Comparison of ENCODE assay signal across 13 cellular contexts in genomic region chr4:105135746-105136145, GRCh38. TPM values are rescaled to one million over a fixed set of nuclear protein-coding genes. Genes with fewer than 3 reads are reported as not detected.
DNase-seq lines count a peak whose midpoint lies in the region; ATAC-seq and TF ChIP-seq lines count a peak whose summit lies in the region.
"Had no signal": no experiment of that assay in that cellular context is flagged by ENCODE, and none has a peak within 500 bp of the region (broad histone marks: within the 10 kb centered on the region; RNA-seq: fewer than 3 reads in every experiment).

No MANE protein-coding gene starts in this region.

- DNase-seq in GF-D8 (lab: John Stamatoyannopoulos, UW) (peak; percentile 35), NOMO-1 (lab: John Stamatoyannopoulos, UW; ENCODE audit: unreplicated experiment in 2 of 2) (peak; percentile 48 to 82), fibroblast of pulmonary artery (ENCODE audit: low read depth) (peak; percentile 62), OCI-LY7 (ENCODE audit: low spot score) (no peak), hippocampal formation (lab: John Stamatoyannopoulos, UW) (no peak), endothelial cell (ENCODE audit: low spot score) (no peak)
- DNase-seq: activated naive CD8-positive, alpha-beta T cell treated with anti-CD3 and anti-CD28 coated beads for 36 hours; lower lobe of right lung; NCI-H1092 treated with DMSO at 0.1 percent for 48 hours had no signal

- H3K4me1 Mint-ChIP-seq in endothelial cell (ENCODE audit: unreplicated experiment): peaks cover 3% of the 10 kb centered on the region

- no peak overlapping the region for H3K4me3 Mint-ChIP-seq in endothelial cell (ENCODE audit: unreplicated experiment)
- H3K4me3 Mint-ChIP-seq: activated naive CD8-positive, alpha-beta T cell treated with anti-CD3 and anti-CD28 coated beads for 36 hours had no signal

- ATAC-seq in GM21825 (IDR thresholded peaks at IDR 0.05; ENCODE audit: unreplicated experiment) (peak; percentile 62), HG03045 (IDR thresholded peaks at IDR 0.05; ENCODE audit: unreplicated experiment) (no peak)
- ATAC-seq: lower lobe of right lung had no signal

- TF ChIP-seq CTCF in fibroblast of pulmonary artery (IDR thresholded peaks at IDR 0.05; ENCODE audit: low read length, missing control alignments) (no peak), OCI-LY7 (conservative IDR thresholded peaks at IDR 0.05; ENCODE audit: low read length) (no peak), endothelial cell (IDR thresholded peaks at IDR 0.05; ENCODE audit: unreplicated experiment) (no peak)

- no peaks in the 10 kb centered on the region for H3K79me2 ChIP-seq in OCI-LY7 (ENCODE audit: insufficient read depth, low read depth, low read length)

- intact Hi-C loops in OCI-LY7 (cut with micrococcal nuclease; ENCODE audit: unreplicated experiment): no loop called here

- H3K4me3 ChIP-seq in fibroblast of pulmonary artery (replicated peaks; ENCODE audit: low read depth, low read length) (no peak overlapping the region), OCI-LY7 (ENCODE audit: low read depth, low read length, poor library complexity, severe bottlenecking) (no peak overlapping the region)
- H3K4me3 ChIP-seq: esophagus muscularis mucosa, lower lobe of right lung had no signal

- CTCF ChIA-PET in OCI-LY7 (lab: Charles Lee; ENCODE audit: unreplicated experiment): no interaction called here

- no peak overlapping the region for H2AFZ ChIP-seq in OCI-LY7 (ENCODE audit: low read length)

- no TSS peak for BruUV-seq in OCI-LY7 (replicated peaks; lab: Mats Ljungman, UMichigan)

- no peak overlapping the region for H3K27ac Mint-ChIP-seq in endothelial cell (ENCODE audit: unreplicated experiment)
- H3K27ac Mint-ChIP-seq: activated naive CD8-positive, alpha-beta T cell treated with anti-CD3 and anti-CD28 coated beads for 36 hours had no signal

- no peaks in the 10 kb centered on the region for H3K9me3 Mint-ChIP-seq in endothelial cell (ENCODE audit: unreplicated experiment)
- H3K9me3 Mint-ChIP-seq: activated naive CD8-positive, alpha-beta T cell treated with anti-CD3 and anti-CD28 coated beads for 36 hours had no signal

- H4K20me1 ChIP-seq in OCI-LY7 (ENCODE audit: insufficient read depth, low read length): no peaks in the 10 kb centered on the region

- no peaks in the 10 kb centered on the region for H3K4me1 ChIP-seq in OCI-LY7 (ENCODE audit: insufficient read depth, low read length, poor library complexity, severe bottlenecking)
- H3K4me1 ChIP-seq: esophagus muscularis mucosa, lower lobe of right lung had no signal

- no peaks in the 10 kb centered on the region for H3K36me3 Mint-ChIP-seq in endothelial cell (ENCODE audit: low read depth, unreplicated experiment)
- H3K36me3 Mint-ChIP-seq: activated naive CD8-positive, alpha-beta T cell treated with anti-CD3 and anti-CD28 coated beads for 36 hours had no signal

- POLR2A ChIA-PET in OCI-LY7 (lab: Charles Lee): no interaction called here

- H3K9me2 ChIP-seq in OCI-LY7 (ENCODE audit: insufficient read depth, low read length): no peaks in the 10 kb centered on the region

- no peak overlapping the region for H3K4me2 ChIP-seq in OCI-LY7 (ENCODE audit: low read length)

- H3K27me3 Mint-ChIP-seq in endothelial cell (ENCODE audit: unreplicated experiment): no peaks in the 10 kb centered on the region

- H3K9me3 ChIP-seq in OCI-LY7 (ENCODE audit: low read length): no peaks in the 10 kb centered on the region
- H3K9me3 ChIP-seq: esophagus muscularis mucosa, lower lobe of right lung had no signal

- no peak overlapping the region for H3K27ac ChIP-seq in OCI-LY7 (ENCODE audit: low read depth, low read length, poor library complexity, severe bottlenecking)
- H3K27ac ChIP-seq: esophagus muscularis mucosa, lower lobe of right lung, VCaP had no signal

- no peaks in the 10 kb centered on the region for H3K36me3 ChIP-seq in OCI-LY7 (ENCODE audit: insufficient read depth, low read length)
- H3K36me3 ChIP-seq: esophagus muscularis mucosa, lower lobe of right lung had no signal

RNA-seq across cellular contexts. Expression of gene TET2, which starts 10.9 kb away (rescaled TPM):
- total RNA-seq in OCI-LY7 (2014; rRNA removed; shearing (Covaris generic)): 0.19 and 0.21 TPM in 2 replicates
- total RNA-seq in OCI-LY7 (2022): not detected in 2 replicates
- 11.4 TPM for total RNA-seq in endothelial cell (ENCODE audit: unreplicated experiment)

Comparison
In these comparisons a context has a peak if more than half of its experiments do, and no peak if none do; other contexts are left out.
1. DNase-seq: peak in GF-D8 (single experiment), NOMO-1 (2 of 2) and fibroblast of pulmonary artery (single experiment); none in OCI-LY7 (single experiment), hippocampal formation (0 of 2) and endothelial cell (single experiment).
2. RNA of gene TET2, which starts 10.9 kb away (total RNA-seq): 11.4 TPM in endothelial cell (single experiment); 0.19 to 0.21 TPM in OCI-LY7; every median in the first group is over 10 times any median in the second.